In the genomic region with DNA sequence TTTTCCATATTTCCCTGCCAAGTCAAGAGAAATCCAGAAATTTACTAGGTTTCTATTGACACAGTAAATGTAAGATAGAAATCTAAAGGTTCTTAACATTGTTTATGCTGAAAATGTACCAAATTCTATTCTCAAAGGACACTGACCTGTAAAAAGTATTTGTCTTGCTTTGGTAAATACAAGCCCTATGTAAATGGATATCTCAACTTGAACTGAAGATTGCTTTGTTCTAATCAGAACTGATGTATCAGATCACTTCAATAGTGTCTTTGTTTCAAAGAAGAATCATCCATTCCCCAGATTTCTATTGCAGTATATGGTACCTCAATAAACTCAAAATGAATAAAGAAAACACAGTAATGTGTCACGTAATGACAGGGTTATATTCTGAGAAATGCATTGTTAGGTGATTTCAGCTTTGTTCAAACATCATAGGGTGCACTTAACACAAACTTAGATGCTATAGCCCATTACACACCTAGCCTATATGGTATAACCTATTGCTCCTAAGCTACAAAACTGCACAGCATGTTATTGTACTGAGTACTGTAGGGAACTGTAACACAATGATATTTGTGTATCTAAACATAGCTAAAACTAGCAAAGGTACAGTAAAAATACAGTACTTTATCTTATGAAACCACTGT, we compare ENCODE assay signal across 18 cellular contexts.
A peak's percentile ranks its signal among the peaks of the same experiment; 100 is the strongest.
DNase-seq lines count a peak whose midpoint lies in the region; ATAC-seq and TF ChIP-seq lines count a peak whose summit lies in the region.
"Had no signal": no experiment of that assay in that cellular context is flagged by ENCODE, and none has a peak within 500 bp of the region (broad histone marks: within the 10 kb centered on the region; RNA-seq: fewer than 3 reads in every experiment).

No MANE protein-coding gene starts in this region.

- no peaks in the 10 kb centered on the region for H3K27me3 Mint-ChIP-seq in chondrocyte (ENCODE audit: low read depth)

- peak overlapping the region; percentile 49 for H3K27ac Mint-ChIP-seq in chondrocyte (ENCODE audit: unreplicated experiment)
- H3K27ac Mint-ChIP-seq: CD4-positive, alpha-beta memory T cell had no signal

- DNase-seq in Ammon's horn (ENCODE audit: low spot score) (peak; percentile 8), LNCaP clone FGC (ENCODE audit: low read depth) (peak; percentile 88), chondrocyte (ENCODE audit: low spot score) (no peak), mucosa of descending colon (no peak), NCI-H1436 (lab: John Stamatoyannopoulos, UW) (no peak), NCI-H774 (lab: John Stamatoyannopoulos, UW) (no peak)
- DNase-seq: ACHN; CD4-positive, alpha-beta memory T cell; DMS53; GDM1; Karpas-422; NCI-H187; NCI-H2107; NCI-H2227 treated with DMSO at 0.1 percent for 48 hours; NCI-H510A; Right ventricle myocardium superior had no signal

- peaks cover 46% of the 10 kb centered on the region for H3K4me1 Mint-ChIP-seq in chondrocyte (ENCODE audit: low read depth)
- H3K4me1 Mint-ChIP-seq: CD4-positive, alpha-beta memory T cell had no signal

- ATAC-seq in mucosa of descending colon (peak; percentile 90), HG03280 (IDR thresholded peaks at IDR 0.05; ENCODE audit: unreplicated experiment) (no peak)

- no peaks in the 10 kb centered on the region for H3K9me3 Mint-ChIP-seq in chondrocyte (ENCODE audit: low read depth)

- H3K9me3 ChIP-seq in mucosa of descending colon = no peaks in the 10 kb centered on the region
- H3K9me3 ChIP-seq: BLaER1 treated with 17β-estradiol and CSF1 and Interleukin-3, amounts not matched to agents 10 nM and 100 nM had no signal

- H3K36me3 Mint-ChIP-seq in chondrocyte (ENCODE audit: low read depth) = peaks cover 4% of the 10 kb centered on the region
- H3K36me3 Mint-ChIP-seq: CD4-positive, alpha-beta memory T cell had no signal

- no peak for TF ChIP-seq CTCF in LNCaP clone FGC (IDR thresholded peaks at IDR 0.05; ENCODE audit: control insufficient read depth, extremely low read depth, insufficient read depth)
- no peak for TF ChIP-seq CTCF in chondrocyte (IDR thresholded peaks at IDR 0.05)
- TF ChIP-seq CTCF in mucosa of descending colon (IDR thresholded peaks at IDR 0.05) = no peak

- no peaks in the 10 kb centered on the region for H3K4me1 ChIP-seq in mucosa of descending colon (ENCODE audit: low read depth)
- H3K4me1 ChIP-seq: BLaER1 treated with 17β-estradiol and CSF1 and Interleukin-3, amounts not matched to agents 10 nM and 100 nM had no signal

- intact Hi-C loops in mucosa of descending colon (cut with DNase I, micrococcal nuclease) = no loop called here

- H3K4me3 ChIP-seq in LNCaP clone FGC (ENCODE audit: low read depth, low read length) (no peak overlapping the region), mucosa of descending colon (no peak overlapping the region)
- H3K4me3 ChIP-seq: BLaER1 treated with 17β-estradiol and CSF1 and Interleukin-3, amounts not matched to agents 10 nM and 100 nM had no signal

- H3K4me3 Mint-ChIP-seq in chondrocyte (ENCODE audit: unreplicated experiment) = no peak overlapping the region
- H3K4me3 Mint-ChIP-seq: CD4-positive, alpha-beta memory T cell had no signal

- H3K36me3 ChIP-seq in mucosa of descending colon (ENCODE audit: low read depth) = no peaks in the 10 kb centered on the region
- H3K36me3 ChIP-seq: BLaER1 treated with 17β-estradiol and CSF1 and Interleukin-3, amounts not matched to agents 10 nM and 100 nM had no signal

Comparison
In these comparisons a context has a peak if more than half of its experiments do, and no peak if none do; other contexts are left out.
1. DNase-seq: peak in Ammon's horn (single experiment) and LNCaP clone FGC (single experiment); none in chondrocyte (single experiment), mucosa of descending colon (0 of 3), NCI-H1436 (single experiment) and NCI-H774 (single experiment).